In genomic region chr19:13154911-13155471, GRCh38 we compare ENCODE assay signal across 1 cellular context.
TF ChIP-seq lines count a peak whose summit lies in the region.

No MANE protein-coding gene starts in this region.

TF ChIP-seq in HepG2, 621 proteins besides CTCF, POLR2A, EP300 and RAD21 (continued from another document and continues in another):
- TF ChIP-seq CHD4 (IDR thresholded peaks at IDR 0.05; ENCODE audit: borderline replicate concordance, low read length) (peak; percentile 98), SKI (IDR thresholded peaks at IDR 0.05; ENCODE audit: partially characterized antibody) (no peak), SRY (CRISPR knock-in tag; IDR thresholded peaks at IDR 0.05) (no peak), ATAD3A (CRISPR knock-in tag; IDR thresholded peaks at IDR 0.05) (no peak), THRA (CRISPR knock-in tag; IDR thresholded peaks at IDR 0.05; ENCODE audit: borderline replicate concordance) (no peak), ZNF713 (CRISPR knock-in tag; IDR thresholded peaks at IDR 0.05) (no peak), POLR2AphosphoS2 (IDR thresholded peaks at IDR 0.05; ENCODE audit: low read depth, low read length) (peak; percentile 85; the same call in 1 of the 2 replicates), ZFP1 (CRISPR knock-in tag; IDR thresholded peaks at IDR 0.05) (no peak), ZNF180 (CRISPR knock-in tag; IDR thresholded peaks at IDR 0.05; ENCODE audit: borderline replicate concordance, low read depth) (no peak), MTF2 (CRISPR knock-in tag; IDR thresholded peaks at IDR 0.05; ENCODE audit: borderline replicate concordance) (no peak), ZNF24 (IDR thresholded peaks at IDR 0.05) (peak; percentile 51; the same call in 1 of the 2 replicates), NR1H2 (CRISPR knock-in tag; IDR thresholded peaks at IDR 0.05; ENCODE audit: borderline replicate concordance, low read depth) (no peak), HINFP (CRISPR knock-in tag; IDR thresholded peaks at IDR 0.05; ENCODE audit: low read depth) (no peak), TRIM22 (IDR thresholded peaks at IDR 0.05) (no peak), PRDM10 (CRISPR knock-in tag; IDR thresholded peaks at IDR 0.05; ENCODE audit: low read depth) (no peak), ZNF569 (CRISPR knock-in tag; IDR thresholded peaks at IDR 0.05; ENCODE audit: borderline replicate concordance) (no peak), SAFB2 (CRISPR knock-in tag; IDR thresholded peaks at IDR 0.05; ENCODE audit: borderline replicate concordance, low read depth) (no peak), HDAC2 (CRISPR knock-in tag; IDR thresholded peaks at IDR 0.05) (no peak), PATZ1 (CRISPR knock-in tag; IDR thresholded peaks at IDR 0.05) (peak; percentile 38; the same call in 1 of the 2 replicates), HOMEZ (CRISPR knock-in tag; IDR thresholded peaks at IDR 0.05; ENCODE audit: low read depth) (no peak), TEAD2 (CRISPR knock-in tag; IDR thresholded peaks at IDR 0.05) (no peak), ZNF629 (CRISPR knock-in tag; conservative IDR thresholded peaks at IDR 0.05) (peak; percentile 99), PHF21A (CRISPR knock-in tag; IDR thresholded peaks at IDR 0.05) (no peak), MXI1 (IDR thresholded peaks at IDR 0.05; ENCODE audit: borderline replicate concordance, low read depth, low read length) (peak; percentile 40; the same call in 1 of the 3 replicates), SYNCRIP (IDR thresholded peaks at IDR 0.05; ENCODE audit: insufficient read depth, low read depth, low read length) (no peak), NR2F6 (IDR thresholded peaks at IDR 0.05) (no peak), NR2F6 (CRISPR knock-in tag; IDR thresholded peaks at IDR 0.05) (no peak), ZNF639 (CRISPR knock-in tag; conservative IDR thresholded peaks at IDR 0.05) (0 out of 2 replicates have a peak, but pooled peaks have one; percentile 29), ZNF607 (CRISPR knock-in tag; IDR thresholded peaks at IDR 0.05; ENCODE audit: borderline replicate concordance) (no peak), SSRP1 (CRISPR knock-in tag; IDR thresholded peaks at IDR 0.05) (0 out of 2 replicates have a peak, but pooled peaks have one; percentile 19), NR2F2 (IDR thresholded peaks at IDR 0.05; ENCODE audit: borderline replicate concordance, low read depth) (0 out of 2 replicates have a peak, but pooled peaks have one; percentile 3), ZNF747 (CRISPR knock-in tag; IDR thresholded peaks at IDR 0.05; ENCODE audit: borderline replicate concordance) (peak; percentile 1; the same call in 1 of the 2 replicates), IKZF5 (CRISPR knock-in tag; IDR thresholded peaks at IDR 0.05) (0 out of 2 replicates have a peak, but pooled peaks have one; percentile 16), CERS6 (CRISPR knock-in tag; IDR thresholded peaks at IDR 0.05) (no peak), GABPA (IDR thresholded peaks at IDR 0.05; ENCODE audit: low read depth, low read length) (no peak), GABPA (CRISPR knock-in tag; IDR thresholded peaks at IDR 0.05; ENCODE audit: low read depth) (0 out of 2 replicates have a peak, but pooled peaks have one; percentile 4), ZNF670 (CRISPR knock-in tag; IDR thresholded peaks at IDR 0.05; ENCODE audit: borderline replicate concordance) (no peak; the same call in 1 of the 2 replicates), ZFP90 (CRISPR knock-in tag; IDR thresholded peaks at IDR 0.05; ENCODE audit: borderline replicate concordance) (0 out of 2 replicates have a peak, but pooled peaks have one; percentile 31), ZSCAN5A (CRISPR knock-in tag; IDR thresholded peaks at IDR 0.05; ENCODE audit: borderline replicate concordance) (0 out of 2 replicates have a peak, but pooled peaks have one; percentile 39), ZNF264 (CRISPR knock-in tag; IDR thresholded peaks at IDR 0.05) (peak; percentile 50; the same call in 1 of the 2 replicates), ZBTB10 (CRISPR knock-in tag; IDR thresholded peaks at IDR 0.05; ENCODE audit: borderline replicate concordance) (peak; percentile 85; the same call in 1 of the 2 replicates)
